13 cellular contexts compared by ENCODE assay signal in genomic region chr4:41427306-41427882, GRCh38.
DNase-seq lines count a peak whose midpoint lies in the region; ATAC-seq, FAIRE-seq and TF ChIP-seq lines count a peak whose summit lies in the region.
"Had no signal": no experiment of that assay in that cellular context is flagged by ENCODE, and none has a peak within 500 bp of the region (broad histone marks: within the 10 kb centered on the region; RNA-seq: fewer than 3 reads in every experiment).

No MANE protein-coding gene starts in this region.

- peaks cover 3 to 21% (median 5%) of the 10 kb centered on the region in 3 donors for H3K27me3 Mint-ChIP-seq in CD14-positive monocyte (ENCODE audit: low read depth in 3 of 3)

- H3K36me3 ChIP-seq in liver (ENCODE audit: control insufficient read depth in 4 of 4, insufficient read depth in 3 of 4, low read depth in 1 of 4, low read length in 3 of 4) (no peaks in the 10 kb centered on the region), HepG2 (replicated peaks in 1 of 2; ENCODE audit: control insufficient read depth in 1 of 2, insufficient read depth in 2 of 2, low read length in 2 of 2) (no peaks in the 10 kb centered on the region), iPS-20b (ENCODE audit: insufficient read depth, low read depth, low read length) (no peaks in the 10 kb centered on the region), aorta (ENCODE audit: control insufficient read depth in 1 of 2, insufficient read depth in 2 of 2, low read length in 1 of 2) (no peaks in the 10 kb centered on the region)

- WGBS in liver, result 19% methylated on average over 7 of the region's 7 CpGs
- 1% methylated on average over 7 of the region's 7 CpGs for WGBS in HepG2 (ENCODE audit: low lambda C conversion rate)
- 8% methylated on average over 7 of the region's 7 CpGs for WGBS in aorta, 2 donors

- in situ Hi-C loops in HepG2 (cut with HindIII; ENCODE audit: extremely low pct_ligation_motif_present, low pct_unique_long_range_greater_than_20kb), result no loop called here

- intact Hi-C loops in HepG2 (cut with micrococcal nuclease; ENCODE audit: unreplicated experiment), result no loop called here
- intact Hi-C loops in aorta (cut with DNase I), result loop anchor here in 1 of 2 donors (5.0 kb wide), 1 partner anchor 55 kb away; no protein-coding TSS in a partner anchor
- intact Hi-C loops in CD14-positive monocyte (cut with micrococcal nuclease), result no loop called here

- CTCF ChIA-PET in HepG2 (lab: Yijun Ruan, JAX; ENCODE audit: low intra/inter-chr PET ratio, low total read pairs), result no interaction called here

- ATAC-seq in HepG2 (no peak), aorta (ENCODE audit: low FRiP score) (peak; percentile 39), HG03108 (IDR thresholded peaks at IDR 0.05; ENCODE audit: unreplicated experiment) (no peak)

- no peak overlapping the region for H3K4me3 Mint-ChIP-seq in CD14-positive monocyte
- H3K4me3 Mint-ChIP-seq: activated naive CD8-positive, alpha-beta T cell treated with anti-CD3 and anti-CD28 coated beads for 36 hours had no signal

- POLR2A ChIA-PET in HepG2 (lab: Yijun Ruan, JAX), result no interaction called here

- no peak for TF ChIP-seq CTCF in liver (IDR thresholded peaks at IDR 0.05; ENCODE audit: low read depth, low read length, missing input control)
- TF ChIP-seq CTCF in HepG2 (CRISPR knock-in tag; IDR thresholded peaks at IDR 0.05), result no peak
- no peak for TF ChIP-seq CTCF in CD14-positive monocyte (IDR thresholded peaks at IDR 0.05)

- H3K4me3 ChIP-seq in liver (ENCODE audit: low read depth in 1 of 3, low read length in 3 of 3) (no peak overlapping the region), HepG2 (replicated peaks in 1 of 3; ENCODE audit: insufficient read depth in 1 of 3, low read depth in 2 of 3, low read length in 3 of 3) (no peak overlapping the region), iPS-20b (ENCODE audit: low read length) (no peak overlapping the region), aorta (ENCODE audit: low read length in 2 of 2) (no peak overlapping the region)

- H3K9me3 Mint-ChIP-seq in CD14-positive monocyte, result peaks cover 0 to 4% (median 0%) of the 10 kb centered on the region in 7 donors
- H3K9me3 Mint-ChIP-seq: activated naive CD8-positive, alpha-beta T cell treated with anti-CD3 and anti-CD28 coated beads for 36 hours had no signal

- H3K79me2 ChIP-seq in HepG2 (ENCODE audit: insufficient read depth, low read length), result no peaks in the 10 kb centered on the region

- peaks cover 3 to 26% (median 12%) of the 10 kb centered on the region in 4 donors for H3K4me1 ChIP-seq in liver (ENCODE audit: control insufficient read depth in 4 of 4, insufficient read depth in 4 of 4, low read length in 3 of 4)
- H3K4me1 ChIP-seq in HepG2 (ENCODE audit: insufficient read depth, low read length), result no peaks in the 10 kb centered on the region
- H3K4me1 ChIP-seq in iPS-20b (ENCODE audit: insufficient read depth, low read length), result peaks cover 39% of the 10 kb centered on the region
- H3K4me1 ChIP-seq in aorta (ENCODE audit: control insufficient read depth in 1 of 2, insufficient read depth in 2 of 2, low read length in 2 of 2), result peaks cover 14 to 15% of the 10 kb centered on the region in 2 donors

- DNase-seq in HepG2 (ENCODE audit: low spot score), result no peak
- peak; percentile 63 for DNase-seq in pons (ENCODE audit: low spot score)
- no peak for DNase-seq in aorta
- DNase-seq in CD14-positive monocyte (ENCODE audit: low spot score), result no peak
- DNase-seq in NCI-H187 treated with DMSO at 0.1 percent for 48 hours (lab: John Stamatoyannopoulos, UW), result no peak
- DNase-seq: ACHN; activated naive CD8-positive, alpha-beta T cell treated with anti-CD3 and anti-CD28 coated beads for 36 hours; KBM-7; stimulated activated naive CD4-positive, alpha-beta T cell treated with Interleukin-2 at 50 U/mL for 16 hours; SW 1271 had no signal

- no peak overlapping the region for H2AFZ ChIP-seq in HepG2 (ENCODE audit: low read length)

- H3K27ac ChIP-seq in liver (ENCODE audit: low read depth in 1 of 2, low read length in 2 of 2), result peak overlapping the region; percentile 85 to 89
- no peak overlapping the region for H3K27ac ChIP-seq in HepG2 (ENCODE audit: extremely low read length, insufficient read depth, low read length)
- no peak overlapping the region for H3K27ac ChIP-seq in iPS-20b (ENCODE audit: low read length)
- peak overlapping the region; percentile 79 to 92 for H3K27ac ChIP-seq in aorta (ENCODE audit: low read depth in 1 of 2, low read length in 2 of 2)

- TF ChIP-seq RAD21 in liver (IDR thresholded peaks at IDR 0.05) (peak in 1 of 2 donors; percentile 30), HepG2 (CRISPR knock-in tag; IDR thresholded peaks at IDR 0.05) (no peak)

- FAIRE-seq in HepG2 (lab: Jason Lieb, UNC), result no peak

- no peaks in the 10 kb centered on the region for H4K20me1 ChIP-seq in HepG2 (ENCODE audit: insufficient read depth, low read length)

- TF ChIP-seq EP300 in HepG2 (IDR thresholded peaks at IDR 0.05; ENCODE audit: low read depth in 2 of 2, low read length in 2 of 2), result no peak
- TF ChIP-seq EP300 in HepG2 (CRISPR knock-in tag; IDR thresholded peaks at IDR 0.05; ENCODE audit: borderline replicate concordance), result no peak

- no peak for TF ChIP-seq POLR2A in HepG2 (IDR thresholded peaks at IDR 0.05; ENCODE audit: insufficient read depth in 1 of 2, low read depth in 2 of 2, low read length in 2 of 2)

- H3K36me3 Mint-ChIP-seq in CD14-positive monocyte, result no peaks in the 10 kb centered on the region
- H3K36me3 Mint-ChIP-seq: activated naive CD8-positive, alpha-beta T cell treated with anti-CD3 and anti-CD28 coated beads for 36 hours had no signal

- BruUV-seq in HepG2 (replicated peaks; lab: Mats Ljungman, UMichigan), result no TSS peak

- H3K9ac ChIP-seq in liver (ENCODE audit: low read depth in 1 of 2, low read length in 2 of 2) (peak overlapping the region; percentile 30 to 60), HepG2 (ENCODE audit: insufficient read depth, low read depth, low read length) (no peak overlapping the region), iPS-20b (ENCODE audit: low read depth, low read length) (peak overlapping the region; percentile 19; the same call in 1 of the 2 replicates)

- H3K27me3 ChIP-seq in liver (ENCODE audit: control insufficient read depth in 4 of 4, insufficient read depth in 4 of 4, low read length in 3 of 4) (no peaks in the 10 kb centered on the region), HepG2 (ENCODE audit: control insufficient read depth in 1 of 2, insufficient read depth in 2 of 2, low read length in 2 of 2) (peaks cover 0 to 5% of the 10 kb centered on the region in 2 experiments; a peak in 3 of 5 replicates), iPS-20b (ENCODE audit: insufficient read depth, low read length) (no peaks in the 10 kb centered on the region), aorta (ENCODE audit: control insufficient read depth in 1 of 2, insufficient read depth in 2 of 2, low read length in 1 of 2) (no peaks in the 10 kb centered on the region)

- peak overlapping the region in 1 of 7 donors; percentile 55 for H3K27ac Mint-ChIP-seq in CD14-positive monocyte
- H3K27ac Mint-ChIP-seq: activated naive CD8-positive, alpha-beta T cell treated with anti-CD3 and anti-CD28 coated beads for 36 hours had no signal

- H3K9me3 ChIP-seq in liver (ENCODE audit: control insufficient read depth in 4 of 4, low read length in 3 of 4), result no peaks in the 10 kb centered on the region
- H3K9me3 ChIP-seq in HepG2 (ENCODE audit: low read length), result no peaks in the 10 kb centered on the region
- H3K9me3 ChIP-seq in iPS-20b (ENCODE audit: insufficient read depth, low read depth, low read length), result no peaks in the 10 kb centered on the region
- H3K9me3 ChIP-seq in aorta (ENCODE audit: control insufficient read depth, low read length), result no peaks in the 10 kb centered on the region

- H3K4me2 ChIP-seq in HepG2 (ENCODE audit: low read depth, low read length), result no peak overlapping the region

- peaks cover under 1% of the 10 kb centered on the region for H3K4me1 Mint-ChIP-seq in CD14-positive monocyte
- H3K4me1 Mint-ChIP-seq: activated naive CD8-positive, alpha-beta T cell treated with anti-CD3 and anti-CD28 coated beads for 36 hours had no signal

TF ChIP-seq in liver, 16 proteins besides CTCF, POLR2A, EP300 and RAD21 (continues in another document):
- TF ChIP-seq RXRA (IDR thresholded peaks at IDR 0.05) (peak in 1 of 2 donors; percentile 50), GABPA (IDR thresholded peaks at IDR 0.05 in 1 of 2, conservative IDR thresholded peaks at IDR 0.05 in 1 of 2) (no peak)

TF ChIP-seq in HepG2, 621 proteins besides CTCF, POLR2A, EP300 and RAD21 (continues in another document):
- TF ChIP-seq SIX1 (CRISPR knock-in tag; IDR thresholded peaks at IDR 0.05; ENCODE audit: borderline replicate concordance) (no peak), ZNF460 (CRISPR knock-in tag; IDR thresholded peaks at IDR 0.05; ENCODE audit: borderline replicate concordance) (no peak), IRF1 (CRISPR knock-in tag; IDR thresholded peaks at IDR 0.05; ENCODE audit: low read depth) (no peak), HMG20A (CRISPR knock-in tag; IDR thresholded peaks at IDR 0.05; ENCODE audit: borderline replicate concordance) (no peak), KLF15 (CRISPR knock-in tag; IDR thresholded peaks at IDR 0.05; ENCODE audit: borderline replicate concordance) (no peak), SMAD1 (CRISPR knock-in tag; IDR thresholded peaks at IDR 0.05; ENCODE audit: borderline replicate concordance, low read depth) (no peak), HOXA9 (CRISPR knock-in tag; IDR thresholded peaks at IDR 0.05; ENCODE audit: borderline replicate concordance) (no peak), ZNF256 (CRISPR knock-in tag; conservative IDR thresholded peaks at IDR 0.05) (no peak), ZNF552 (CRISPR knock-in tag; IDR thresholded peaks at IDR 0.05; ENCODE audit: borderline replicate concordance) (no peak), PLRG1 (conservative IDR thresholded peaks at IDR 0.05) (no peak), ZNF772 (CRISPR knock-in tag; IDR thresholded peaks at IDR 0.05) (no peak)

Comparison
In these comparisons a context has a peak if more than half of its experiments do, and no peak if none do; other contexts are left out.
1. H3K27ac ChIP-seq: peak in liver (2 of 2) and aorta (2 of 2); none in HepG2 (single experiment) and iPS-20b (single experiment).